ENCODE assay signal across 10 cellular contexts in genomic region chr17:36722903-36723263, GRCh38.
A peak's percentile ranks its signal among the peaks of the same experiment; 100 is the strongest.
DNase-seq lines count a peak whose midpoint lies in the region; ATAC-seq and TF ChIP-seq lines count a peak whose summit lies in the region.
"Had no signal": no experiment of that assay in that cellular context is flagged by ENCODE, and none has a peak within 500 bp of the region (broad histone marks: within the 10 kb centered on the region; RNA-seq: fewer than 3 reads in every experiment).

No MANE protein-coding gene starts in this region.

- CTCF ChIA-PET in CD4-positive, alpha-beta T cell (lab: Charles Lee), result no interaction called here
- CTCF ChIA-PET in HEK293 (lab: Yijun Ruan, JAX), result interaction anchor here (0.6 to 1.4 kb wide), 3 partner anchors 16 to 364 kb away, joined by 3 to 4 read pairs (median 3); no protein-coding TSS in a partner anchor

- H3K4me3 ChIP-seq in HEK293 (ENCODE audit: low read depth, low read length) (no peak overlapping the region), left lung (peak overlapping the region in 1 of 2 donors; percentile 37)
- H3K4me3 ChIP-seq: SK-N-MC had no signal

- no peak for DNase-seq in CD4-positive, alpha-beta T cell
- DNase-seq in activated naive CD8-positive, alpha-beta T cell treated with anti-CD3 and anti-CD28 coated beads, Interleukin-2, amount 50 U/mL, for 24 hours, result no peak
- DNase-seq in naive thymus-derived CD8-positive, alpha-beta T cell, result no peak
- DNase-seq in C1 segment of cervical spinal cord (lab: John Stamatoyannopoulos, UW), result no peak
- DNase-seq in left lung, result no peak
- no peak for DNase-seq in NCI-H1105 treated with DMSO at 0.1 percent for 48 hours (lab: John Stamatoyannopoulos, UW)
- DNase-seq in head of caudate nucleus, result no peak
- DNase-seq: occipital lobe had no signal

- peak overlapping the region; percentile 97 for H3K27ac Mint-ChIP-seq in CD4-positive, alpha-beta T cell
- H3K27ac Mint-ChIP-seq in activated naive CD8-positive, alpha-beta T cell treated with anti-CD3 and anti-CD28 coated beads, Interleukin-2, amount 50 U/mL, for 24 hours, result peak overlapping the region; percentile 98
- H3K27ac Mint-ChIP-seq in naive thymus-derived CD8-positive, alpha-beta T cell, result peak overlapping the region; percentile 64 to 98 (median 94)

- no peak for ATAC-seq in CD4-positive, alpha-beta T cell (ENCODE audit: poor library complexity)
- no peak for ATAC-seq in activated naive CD8-positive, alpha-beta T cell treated with anti-CD3 and anti-CD28 coated beads, Interleukin-2, amount 50 U/mL, for 24 hours
- ATAC-seq in naive thymus-derived CD8-positive, alpha-beta T cell, result no peak
- ATAC-seq in left lung, result no peak

- H3K4me1 ChIP-seq in HEK293 (ENCODE audit: control insufficient read depth, insufficient read depth, low read length) (peaks cover 10% of the 10 kb centered on the region), left lung (peaks cover 0 to 14% of the 10 kb centered on the region in 2 donors)

- H3K36me3 Mint-ChIP-seq in CD4-positive, alpha-beta T cell (ENCODE audit: low read depth), result no peaks in the 10 kb centered on the region
- no peaks in the 10 kb centered on the region for H3K36me3 Mint-ChIP-seq in activated naive CD8-positive, alpha-beta T cell treated with anti-CD3 and anti-CD28 coated beads, Interleukin-2, amount 50 U/mL, for 24 hours (ENCODE audit: low read depth)
- H3K36me3 Mint-ChIP-seq in naive thymus-derived CD8-positive, alpha-beta T cell, result peaks cover 0 to 7% (median 0%) of the 10 kb centered on the region in 3 donors

- intact Hi-C loops in CD4-positive, alpha-beta T cell (cut with DNase I, micrococcal nuclease), result loop anchor here (1.0 to 5.0 kb wide), 4 partner anchors 181 to 241 kb away; partner anchors contain the start of genes AATF (in 2 of the 2) and GGNBP2 (in 1 of the 2)
- intact Hi-C loops in left lung (cut with DNase I) (no loop called here), head of caudate nucleus (cut with DNase I) (no loop called here)

- no peaks in the 10 kb centered on the region for H3K27me3 ChIP-seq in CD4-positive, alpha-beta T cell (ENCODE audit: control insufficient read depth, insufficient read depth, low read length)
- peaks cover 0 to 36% of the 10 kb centered on the region in 2 donors for H3K27me3 ChIP-seq in left lung

- H3K36me3 ChIP-seq in HEK293 (ENCODE audit: control insufficient read depth in 2 of 2, insufficient read depth in 1 of 2, low read length in 2 of 2) (no peaks in the 10 kb centered on the region), left lung (no peaks in the 10 kb centered on the region)

- no peak for TF ChIP-seq CTCF in CD4-positive, alpha-beta T cell (IDR thresholded peaks at IDR 0.05)
- TF ChIP-seq CTCF in HEK293 (tag by site-specific recombination; IDR thresholded peaks at IDR 0.05), result no peak
- no peak for TF ChIP-seq CTCF in left lung (IDR thresholded peaks at IDR 0.05)

- no peaks in the 10 kb centered on the region for H3K9me3 ChIP-seq in CD4-positive, alpha-beta T cell (ENCODE audit: control insufficient read depth, low read length)
- no peaks in the 10 kb centered on the region for H3K9me3 ChIP-seq in HEK293 (ENCODE audit: control insufficient read depth, insufficient read depth, low read depth, low read length)
- H3K9me3 ChIP-seq in left lung, result no peaks in the 10 kb centered on the region

- peaks cover 72% of the 10 kb centered on the region for H3K4me1 Mint-ChIP-seq in CD4-positive, alpha-beta T cell (ENCODE audit: low read depth)
- H3K4me1 Mint-ChIP-seq in activated naive CD8-positive, alpha-beta T cell treated with anti-CD3 and anti-CD28 coated beads, Interleukin-2, amount 50 U/mL, for 24 hours, result peaks cover 70% of the 10 kb centered on the region
- H3K4me1 Mint-ChIP-seq in naive thymus-derived CD8-positive, alpha-beta T cell, result peaks cover 42 to 78% (median 69%) of the 10 kb centered on the region in 4 donors

- H3K27me3 Mint-ChIP-seq in CD4-positive, alpha-beta T cell, result no peaks in the 10 kb centered on the region
- H3K27me3 Mint-ChIP-seq in activated naive CD8-positive, alpha-beta T cell treated with anti-CD3 and anti-CD28 coated beads, Interleukin-2, amount 50 U/mL, for 24 hours, result peaks cover 2% of the 10 kb centered on the region
- peaks cover 0 to 2% (median 0%) of the 10 kb centered on the region in 5 donors for H3K27me3 Mint-ChIP-seq in naive thymus-derived CD8-positive, alpha-beta T cell

- H3K9me3 Mint-ChIP-seq in CD4-positive, alpha-beta T cell, result no peaks in the 10 kb centered on the region
- H3K9me3 Mint-ChIP-seq in activated naive CD8-positive, alpha-beta T cell treated with anti-CD3 and anti-CD28 coated beads, Interleukin-2, amount 50 U/mL, for 24 hours, result no peaks in the 10 kb centered on the region
- no peaks in the 10 kb centered on the region for H3K9me3 Mint-ChIP-seq in naive thymus-derived CD8-positive, alpha-beta T cell

- peak overlapping the region; percentile 73 for H3K27ac ChIP-seq in CD4-positive, alpha-beta T cell (ENCODE audit: low read depth, low read length)
- H3K27ac ChIP-seq in HEK293 (ENCODE audit: extremely low read depth, low read depth, low read length), result peak overlapping the region; percentile 59; the same call in 1 of the 2 replicates
- no peak overlapping the region for H3K27ac ChIP-seq in left lung
- H3K27ac ChIP-seq: SK-N-MC had no signal

- POLR2A ChIA-PET in CD4-positive, alpha-beta T cell (lab: Charles Lee), result interaction anchor here (0.7 to 2.4 kb wide), 10 partner anchors 13 to 636 kb away, joined by 3 to 8 read pairs (median 5); partner anchors contain the start of genes AATF, MYO19 and PIGW
- POLR2A ChIA-PET in HEK293 (lab: Yijun Ruan, JAX), result interaction anchor here (1.1 to 1.2 kb wide), 2 partner anchors 126 to 215 kb away, joined by 3 to 6 read pairs; partner anchors contain the start of gene LHX1
- POLR2A ChIA-PET in naive thymus-derived CD8-positive, alpha-beta T cell (lab: Charles Lee), result interaction anchor here (0.8 to 2.5 kb wide), 14 partner anchors 9 to 886 kb away, joined by 3 to 13 read pairs (median 4); partner anchors contain the start of genes AATF, MRM1, PIGW and SYNRG

- peak overlapping the region; percentile 87 for H3K4me3 Mint-ChIP-seq in CD4-positive, alpha-beta T cell
- H3K4me3 Mint-ChIP-seq in activated naive CD8-positive, alpha-beta T cell treated with anti-CD3 and anti-CD28 coated beads, Interleukin-2, amount 50 U/mL, for 24 hours, result peak overlapping the region; percentile 80
- peak overlapping the region; percentile 80 to 91 (median 86) for H3K4me3 Mint-ChIP-seq in naive thymus-derived CD8-positive, alpha-beta T cell

TF ChIP-seq in HEK293, 187 proteins besides CTCF, POLR2A, EP300 and RAD21 (continues in another document):
- TF ChIP-seq ZBTB10 (tag by site-specific recombination; IDR thresholded peaks at IDR 0.05) (0 out of 2 replicates have a peak, but pooled peaks have one; percentile 5), ZNF645 (tag by site-specific recombination; IDR thresholded peaks at IDR 0.05) (no peak), ZIC2 (tag by site-specific recombination; IDR thresholded peaks at IDR 0.05) (peak; percentile 6; the same call in 1 of the 2 replicates), ZNF354C (tag by site-specific recombination; IDR thresholded peaks at IDR 0.05; ENCODE audit: borderline replicate concordance, low read depth) (no peak), ZFHX2 (tag by site-specific recombination; conservative IDR thresholded peaks at IDR 0.05) (no peak), ZNF624 (tag by site-specific recombination; IDR thresholded peaks at IDR 0.05) (no peak), ZNF623 (tag by site-specific recombination; IDR thresholded peaks at IDR 0.05) (no peak), ZNF169 (tag by site-specific recombination; IDR thresholded peaks at IDR 0.05) (no peak), GLIS2 (tag by site-specific recombination; IDR thresholded peaks at IDR 0.05) (0 out of 2 replicates have a peak, but pooled peaks have one; percentile 0), ZFP69B (tag by site-specific recombination; IDR thresholded peaks at IDR 0.05) (peak; percentile 75)

Comparison
In these comparisons a context has a peak if more than half of its experiments do, and no peak if none do; other contexts are left out.
1. H3K27ac ChIP-seq: peak in CD4-positive, alpha-beta T cell (single experiment) and HEK293 (single experiment); none in left lung (0 of 2).
2. intact Hi-C loops: an anchor here in CD4-positive, alpha-beta T cell (1.0 to 5.0 kb wide); none called in left lung and head of caudate nucleus.
3. Peak in every context shown above with its lines, with median percentiles within 50 percentile points of each other: H3K27ac Mint-ChIP-seq and H3K4me3 Mint-ChIP-seq.